Comparison of ENCODE assay signal across 1 cellular context in genomic region chr4:140255919-140256318, GRCh38.
TF ChIP-seq lines count a peak whose summit lies in the region.

No MANE protein-coding gene starts in this region.

TF ChIP-seq in GM23338, 12 proteins besides CTCF, POLR2A, EP300 and RAD21 (continued from another document):
- TF ChIP-seq ZNF462 (CRISPR knock-in tag; IDR thresholded peaks at IDR 0.05), result no peak
